In the genomic region with DNA sequence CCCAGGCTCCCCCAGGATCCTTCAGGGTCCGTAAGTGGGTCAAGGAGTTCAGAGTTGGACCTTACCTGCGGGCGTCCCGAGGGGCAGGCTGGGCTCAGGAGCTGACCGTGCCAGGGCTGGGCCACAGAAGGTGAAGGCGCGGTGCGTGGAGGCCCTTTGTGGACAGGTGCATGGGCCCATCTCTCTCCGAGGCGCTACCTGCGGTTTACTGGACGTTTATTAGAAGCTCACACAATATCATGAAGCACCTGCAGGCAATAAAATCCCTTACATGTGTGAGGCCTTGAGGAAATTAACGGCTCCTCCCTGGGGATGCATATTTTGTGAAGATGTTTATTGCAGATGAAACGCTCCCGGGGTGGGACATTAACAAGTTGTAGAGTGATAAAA, we compare ENCODE assay signal across 22 cellular contexts.
DNase-seq lines count a peak whose midpoint lies in the region; ATAC-seq and TF ChIP-seq lines count a peak whose summit lies in the region.
"Had no signal": no experiment of that assay in that cellular context is flagged by ENCODE, and none has a peak within 500 bp of the region (broad histone marks: within the 10 kb centered on the region; RNA-seq: fewer than 3 reads in every experiment).

No MANE protein-coding gene starts in this region.

- H3K18ac ChIP-seq in mesendoderm (ENCODE audit: low read length): no peak overlapping the region

- no peaks in the 10 kb centered on the region for H3K9me3 ChIP-seq in BE2C
- no peaks in the 10 kb centered on the region for H3K9me3 ChIP-seq in ascending aorta
- no peaks in the 10 kb centered on the region for H3K9me3 ChIP-seq in HAP-1
- H3K9me3 ChIP-seq: body of pancreas, heart right ventricle had no signal

- H3K56ac ChIP-seq in mesendoderm (ENCODE audit: low read length): no peak overlapping the region

- no CpG with 5 or more reads among the region's 15 CpGs for WGBS in mesendoderm (ENCODE audit: extremely low coverage, insufficient coverage, low lambda C conversion rate)

- H3K27me3 ChIP-seq in BE2C: no peaks in the 10 kb centered on the region
- no peaks in the 10 kb centered on the region for H3K27me3 ChIP-seq in mesendoderm (ENCODE audit: insufficient read depth, low read length, poor library complexity)
- H3K27me3 ChIP-seq in ascending aorta: no peaks in the 10 kb centered on the region
- H3K27me3 ChIP-seq in HAP-1 (ENCODE audit: low read depth): no peaks in the 10 kb centered on the region
- H3K27me3 ChIP-seq: body of pancreas had no signal

- H2BK15ac ChIP-seq in mesendoderm (replicated peaks; ENCODE audit: low read depth): no peak overlapping the region

- H3K4me1 Mint-ChIP-seq in IgD-negative memory B cell (peaks cover 18 to 28% (median 26%) of the 10 kb centered on the region in 3 donors), activated B cell treated with CpG ODN at 0.5 μM for 24 hours (peaks cover 49% of the 10 kb centered on the region)

- no peaks in the 10 kb centered on the region for H3K36me3 Mint-ChIP-seq in IgD-negative memory B cell
- no peaks in the 10 kb centered on the region for H3K36me3 Mint-ChIP-seq in activated B cell treated with CpG ODN at 0.5 μM for 24 hours (ENCODE audit: low read depth)

- H3K9ac ChIP-seq in mesendoderm (ENCODE audit: low read length): no peak overlapping the region
- H3K9ac ChIP-seq: KMS-11 had no signal

- no peak overlapping the region for H4K5ac ChIP-seq in mesendoderm (ENCODE audit: low read length)

- H3K9me3 Mint-ChIP-seq in IgD-negative memory B cell: no peaks in the 10 kb centered on the region
- no peaks in the 10 kb centered on the region for H3K9me3 Mint-ChIP-seq in activated B cell treated with CpG ODN at 0.5 μM for 24 hours

- no peak overlapping the region for H4K8ac ChIP-seq in mesendoderm (ENCODE audit: low read depth, low read length)

- no peak overlapping the region for H2AK5ac ChIP-seq in mesendoderm (ENCODE audit: low read length)

- no peak overlapping the region for H3K4me2 ChIP-seq in mesendoderm (ENCODE audit: low read length)
- H3K4me2 ChIP-seq: KMS-11 had no signal

- H2BK120ac ChIP-seq in mesendoderm (ENCODE audit: low read depth, low read length): no peak overlapping the region

- intact Hi-C loops in activated B cell treated with CpG ODN at 0.5 μM for 24 hours (cut with micrococcal nuclease): loop anchor here (1.0 kb wide), 3 partner anchors 11 to 33 kb away; no protein-coding TSS in a partner anchor
- intact Hi-C loops in ascending aorta (cut with DNase I): no loop called here

- H3K27ac Mint-ChIP-seq in IgD-negative memory B cell (peak overlapping the region; percentile 6 to 70 (median 41)), activated B cell treated with CpG ODN at 0.5 μM for 24 hours (peak overlapping the region; percentile 85)

- in situ Hi-C loops in HAP-1 (cut with MboI; ENCODE audit: low sequenced_read_pairs): no loop called here

- peak overlapping the region; percentile 37 for H3K23ac ChIP-seq in mesendoderm (ENCODE audit: low read length)

- no peak overlapping the region for H2BK5ac ChIP-seq in mesendoderm (ENCODE audit: low read length)

- H3K27me3 Mint-ChIP-seq in IgD-negative memory B cell (peaks cover 1% of the 10 kb centered on the region), activated B cell treated with CpG ODN at 0.5 μM for 24 hours (no peaks in the 10 kb centered on the region)

- H3K79me1 ChIP-seq in mesendoderm (ENCODE audit: low read length): no peaks in the 10 kb centered on the region

- no peak for TF ChIP-seq CTCF in BE2C (IDR thresholded peaks at IDR 0.05; ENCODE audit: low read depth, low read length)
- no peak for TF ChIP-seq CTCF in activated B cell treated with CpG ODN at 0.5 μM for 24 hours (IDR thresholded peaks at IDR 0.05)
- TF ChIP-seq CTCF in ascending aorta (IDR thresholded peaks at IDR 0.05): no peak

- no peaks in the 10 kb centered on the region for H3K79me2 ChIP-seq in mesendoderm (ENCODE audit: control insufficient read depth, insufficient read depth, low read length)

- no peak overlapping the region for H3K27ac ChIP-seq in mesendoderm (ENCODE audit: low read depth, low read length)
- no peak overlapping the region for H3K27ac ChIP-seq in ascending aorta
- H3K27ac ChIP-seq: body of pancreas, C4-2B, KMS-11, VCaP had no signal

- H3K4me1 ChIP-seq in BE2C: peaks cover 63% of the 10 kb centered on the region
- H3K4me1 ChIP-seq in mesendoderm (ENCODE audit: control insufficient read depth, low read depth, low read length): peaks cover 1% of the 10 kb centered on the region
- no peaks in the 10 kb centered on the region for H3K4me1 ChIP-seq in ascending aorta
- H3K4me1 ChIP-seq in HAP-1: 0 out of 2 replicates have a peak, but pooled peaks cover 2% of the 10 kb centered on the region
- H3K4me1 ChIP-seq: body of pancreas had no signal

- peak; percentile 33 for ATAC-seq in activated B cell treated with CpG ODN at 0.5 μM for 24 hours (ENCODE audit: low read depth)
- ATAC-seq: body of pancreas, heart right ventricle had no signal

- peak overlapping the region; percentile 75 to 91 (median 79) for H3K4me3 Mint-ChIP-seq in IgD-negative memory B cell
- peak overlapping the region; percentile 81 for H3K4me3 Mint-ChIP-seq in activated B cell treated with CpG ODN at 0.5 μM for 24 hours

- H3K36me3 ChIP-seq in BE2C: no peaks in the 10 kb centered on the region
- H3K36me3 ChIP-seq in mesendoderm (ENCODE audit: control insufficient read depth, insufficient read depth, low read length): no peaks in the 10 kb centered on the region
- no peaks in the 10 kb centered on the region for H3K36me3 ChIP-seq in ascending aorta
- no peaks in the 10 kb centered on the region for H3K36me3 ChIP-seq in HAP-1 (replicated peaks)
- H3K36me3 ChIP-seq: heart right ventricle had no signal

- POLR2A ChIA-PET in activated B cell treated with CpG ODN at 0.5 μM for 24 hours (lab: Charles Lee): interaction anchor here (1.9 to 2.3 kb wide), 2 partner anchors 17 to 24 kb away, joined by 5 to 7 read pairs; no protein-coding TSS in a partner anchor

- CTCF ChIA-PET in activated B cell treated with CpG ODN at 0.5 μM for 24 hours (lab: Charles Lee): interaction anchor here (1.7 to 3.2 kb wide), 2 partner anchors 24 to 35 kb away, joined by 5 to 17 read pairs; no protein-coding TSS in a partner anchor

- H3K4me3 ChIP-seq in BE2C (ENCODE audit: low read depth, low read length): peak overlapping the region; percentile 20; the same call in 1 of the 2 replicates
- H3K4me3 ChIP-seq in mesendoderm (ENCODE audit: low read length): no peak overlapping the region
- H3K4me3 ChIP-seq in ascending aorta: no peak overlapping the region
- no peak overlapping the region for H3K4me3 ChIP-seq in HAP-1
- H3K4me3 ChIP-seq: body of pancreas had no signal

- H3K4ac ChIP-seq in mesendoderm (ENCODE audit: low read depth, low read length): no peak overlapping the region

- DNase-seq in BE2C (no peak), activated B cell treated with CpG ODN at 0.5 μM for 24 hours (no peak), mesendoderm (peak; percentile 31), ascending aorta (ENCODE audit: low spot score in 2 of 2) (no peak), NCI-H2107 (lab: John Stamatoyannopoulos, UW) (no peak), HAP-1 (ENCODE audit: low spot score in 2 of 2) (no peak), midbrain (lab: John Stamatoyannopoulos, UW) (no peak)
- DNase-seq: activated CD4-positive, alpha-beta T cell treated with anti-CD3 and anti-CD28 coated beads, Interleukin-2, amount 50 U/mL, for 48 hours; activated effector memory CD4-positive, alpha-beta T cell treated with Interleukin-2 at 50 U/mL for 16 hours; body of pancreas; GDM1; heart right ventricle; NCI-H1092; NCI-H2171; NCI-H69; SHP77 treated with DMSO at 0.1 percent for 48 hours; stimulated activated CD8-positive, alpha-beta memory T cell treated with anti-CD3 and anti-CD28 coated beads, Interleukin-4, amount 100 ng/mL, for 48 hours; substantia nigra had no signal
